In the genomic region with DNA sequence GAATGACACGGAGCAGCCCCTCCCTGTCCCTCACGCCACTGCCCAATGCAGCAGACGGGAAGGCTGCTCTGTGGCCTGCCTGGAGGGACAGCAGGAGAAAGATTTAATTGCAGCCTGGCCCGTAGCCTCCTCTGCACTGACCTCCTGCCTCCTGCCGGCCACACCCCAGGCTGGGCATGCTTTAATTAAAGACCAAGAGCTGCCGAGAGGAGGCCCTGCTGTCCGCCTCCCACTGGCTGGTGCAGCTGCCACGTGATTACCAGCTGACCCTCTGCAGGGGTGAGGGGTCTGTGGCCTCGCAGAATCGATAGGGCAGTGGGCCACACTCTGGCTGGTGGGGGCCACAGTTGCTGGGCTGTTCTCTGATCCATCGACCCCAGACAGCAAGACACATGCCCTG, we compare ENCODE assay signal across 15 cellular contexts.
DNase-seq lines count a peak whose midpoint lies in the region; ATAC-seq and TF ChIP-seq lines count a peak whose summit lies in the region.
"Had no signal": no experiment of that assay in that cellular context is flagged by ENCODE, and none has a peak within 500 bp of the region (broad histone marks: within the 10 kb centered on the region; RNA-seq: fewer than 3 reads in every experiment).

No MANE protein-coding gene starts in this region.

- no peaks in the 10 kb centered on the region for H3K36me3 Mint-ChIP-seq in chondrocyte (ENCODE audit: low read depth)

- intact Hi-C loops in upper lobe of right lung (cut with DNase I), result no loop called here

- H3K36me3 ChIP-seq in upper lobe of right lung (no peaks in the 10 kb centered on the region), hepatocyte (replicated peaks; ENCODE audit: insufficient read depth, low read depth) (no peaks in the 10 kb centered on the region)

- H3K27me3 ChIP-seq in upper lobe of right lung (no peaks in the 10 kb centered on the region), hepatocyte (no peaks in the 10 kb centered on the region)

- no peak overlapping the region for H3K4me3 Mint-ChIP-seq in chondrocyte (ENCODE audit: unreplicated experiment)

- no peaks in the 10 kb centered on the region for H3K9me3 ChIP-seq in upper lobe of right lung
- H3K9me3 ChIP-seq in hepatocyte (ENCODE audit: low read depth), result no peaks in the 10 kb centered on the region

- H4K20me1 ChIP-seq in hepatocyte (ENCODE audit: insufficient read depth, poor library complexity, severe bottlenecking), result no peaks in the 10 kb centered on the region

- no peak overlapping the region for H3K4me3 ChIP-seq in upper lobe of right lung
- no peak overlapping the region for H3K4me3 ChIP-seq in hepatocyte

- H3K9me3 Mint-ChIP-seq in chondrocyte (ENCODE audit: low read depth), result peaks cover 6% of the 10 kb centered on the region

- no peak for ATAC-seq in upper lobe of right lung
- no peak for ATAC-seq in HG02970 (IDR thresholded peaks at IDR 0.05; ENCODE audit: low FRiP score, unreplicated experiment)
- ATAC-seq in GM19452 (IDR thresholded peaks at IDR 0.05; ENCODE audit: unreplicated experiment), result no peak

- TF ChIP-seq CTCF in chondrocyte (IDR thresholded peaks at IDR 0.05) (peak; percentile 10), upper lobe of right lung (IDR thresholded peaks at IDR 0.05) (no peak), hepatocyte (IDR thresholded peaks at IDR 0.05; ENCODE audit: poor library complexity) (no peak)

- no peaks in the 10 kb centered on the region for H3K9me2 ChIP-seq in hepatocyte (replicated peaks; ENCODE audit: insufficient read depth)

- H3K27me3 Mint-ChIP-seq in chondrocyte (ENCODE audit: low read depth), result peaks cover 26% of the 10 kb centered on the region

- no peaks in the 10 kb centered on the region for H3K79me2 ChIP-seq in hepatocyte

- H2AFZ ChIP-seq in hepatocyte, result no peak overlapping the region

- H3K4me2 ChIP-seq in hepatocyte, result no peak overlapping the region

- 65% methylated on average over 11 of the region's 11 CpGs for WGBS in hepatocyte (ENCODE audit: low lambda C conversion rate, missing lambda C conversion rate)

- H3K4me1 Mint-ChIP-seq in chondrocyte (ENCODE audit: low read depth), result peaks cover 8% of the 10 kb centered on the region

- no peak overlapping the region for H3K27ac Mint-ChIP-seq in chondrocyte (ENCODE audit: unreplicated experiment)

- H3K27ac ChIP-seq in upper lobe of right lung, result no peak overlapping the region
- no peak overlapping the region for H3K27ac ChIP-seq in hepatocyte

- H3K4me1 ChIP-seq in upper lobe of right lung, result no peaks in the 10 kb centered on the region
- peaks cover 8% of the 10 kb centered on the region for H3K4me1 ChIP-seq in hepatocyte (ENCODE audit: insufficient read depth)

- peak; percentile 66 for DNase-seq in NCI-H146 (lab: John Stamatoyannopoulos, UW)
- DNase-seq in chondrocyte (ENCODE audit: low spot score), result peak; percentile 52
- peak; percentile 7 for DNase-seq in myocyte (ENCODE audit: low read depth)
- peak; percentile 47 for DNase-seq in upper lobe of right lung
- DNase-seq in hepatocyte (ENCODE audit: low spot score), result no peak
- DNase-seq: C1 segment of cervical spinal cord, DMS 273 treated with DMSO at 0.1 percent for 48 hours, KG1, NCI-H1092, NCI-H187, NCI-H446, NCI-H774, SHP77 treated with DMSO at 0.1 percent for 48 hours had no signal
